8 cellular contexts compared by ENCODE assay signal in genomic region chr6:150334790-150335783, GRCh38. TPM values are rescaled to one million over a fixed set of nuclear protein-coding genes. Genes with fewer than 3 reads are reported as not detected.
DNase-seq lines count a peak whose midpoint lies in the region; ATAC-seq and TF ChIP-seq lines count a peak whose summit lies in the region.

No MANE protein-coding gene starts in this region.

- H3K27ac Mint-ChIP-seq in activated naive CD8-positive, alpha-beta T cell treated with anti-CD3 and anti-CD28 coated beads, Interleukin-2, amount 50 U/mL, for 24 hours = no peak overlapping the region

- H3K27ac ChIP-seq in AG04450 (ENCODE audit: low read depth, low read length) = no peak overlapping the region

- ATAC-seq in activated naive CD8-positive, alpha-beta T cell treated with anti-CD3 and anti-CD28 coated beads, Interleukin-2, amount 50 U/mL, for 24 hours = no peak
- ATAC-seq in GM19452 (IDR thresholded peaks at IDR 0.05; ENCODE audit: unreplicated experiment) = no peak
- ATAC-seq in HG03159 (IDR thresholded peaks at IDR 0.05; ENCODE audit: unreplicated experiment) = no peak

- H3K4me1 Mint-ChIP-seq in activated naive CD8-positive, alpha-beta T cell treated with anti-CD3 and anti-CD28 coated beads, Interleukin-2, amount 50 U/mL, for 24 hours = no peaks in the 10 kb centered on the region

- CTCF ChIA-PET in AG04450 (lab: Charles Lee) = interaction anchor here (0.5 to 1.8 kb wide), 7 partner anchors 13 to 480 kb away, joined by 3 to 60 read pairs (median 4); no protein-coding TSS in a partner anchor

- H3K27me3 ChIP-seq in AG04450 (ENCODE audit: control insufficient read depth, insufficient read depth, low read length) = peaks cover 2% of the 10 kb centered on the region

- DNase-seq in AG04450 (ENCODE audit: low read depth, low spot score) (peak; percentile 62), EL (peak; percentile 54), NCI-H146 treated with DMSO at 0.1 percent for 48 hours (lab: John Stamatoyannopoulos, UW; ENCODE audit: unreplicated experiment) (peak; percentile 74), hepatic stellate cell (ENCODE audit: low spot score) (peak; percentile 50), smooth muscle cell of the brain vasculature (ENCODE audit: low read depth, low spot score) (peak; percentile 50)
- peak; percentile 19 for DNase-seq in activated naive CD8-positive, alpha-beta T cell treated with anti-CD3 and anti-CD28 coated beads, Interleukin-2, amount 50 U/mL, for 24 hours

- POLR2A ChIA-PET in AG04450 (lab: Yijun Ruan, JAX) = no interaction called here

- H3K27me3 Mint-ChIP-seq in activated naive CD8-positive, alpha-beta T cell treated with anti-CD3 and anti-CD28 coated beads, Interleukin-2, amount 50 U/mL, for 24 hours = peaks cover 14% of the 10 kb centered on the region

- H3K4me3 Mint-ChIP-seq in activated naive CD8-positive, alpha-beta T cell treated with anti-CD3 and anti-CD28 coated beads, Interleukin-2, amount 50 U/mL, for 24 hours = no peak overlapping the region

- peak; percentile 89 for TF ChIP-seq CTCF in AG04450 (IDR thresholded peaks at IDR 0.05; ENCODE audit: low read depth, low read length)

- H3K4me3 ChIP-seq in AG04450 (ENCODE audit: low read depth, low read length) = no peak overlapping the region

- no peaks in the 10 kb centered on the region for H3K9me3 ChIP-seq in AG04450 (ENCODE audit: control insufficient read depth, insufficient read depth, low read length)

- H3K9me3 Mint-ChIP-seq in activated naive CD8-positive, alpha-beta T cell treated with anti-CD3 and anti-CD28 coated beads, Interleukin-2, amount 50 U/mL, for 24 hours = no peaks in the 10 kb centered on the region

- no peaks in the 10 kb centered on the region for H3K36me3 Mint-ChIP-seq in activated naive CD8-positive, alpha-beta T cell treated with anti-CD3 and anti-CD28 coated beads, Interleukin-2, amount 50 U/mL, for 24 hours (ENCODE audit: low read depth)

RNA-seq across cellular contexts. Expression of gene IYD, which starts 33.7 kb away (rescaled TPM):
- polyA plus RNA-seq in AG04450 (2011; rRNA removed) = not detected in 2 replicates
- polyA minus RNA-seq in AG04450 (2011; rRNA and poly(A)+ RNA removed) = not detected in 2 replicates

Comparison
In these comparisons a context has a peak if more than half of its experiments do, and no peak if none do; other contexts are left out.
1. DNase-seq: peak in every context shown above with its lines; median percentile 74 in NCI-H146 treated with DMSO at 0.1 percent for 48 hours; 62 in AG04450; 54 in EL; 50 in hepatic stellate cell; 50 in smooth muscle cell of the brain vasculature; 19 in activated naive CD8-positive, alpha-beta T cell treated with anti-CD3 and anti-CD28 coated beads, Interleukin-2, amount 50 U/mL, for 24 hours.